In the genomic region with DNA sequence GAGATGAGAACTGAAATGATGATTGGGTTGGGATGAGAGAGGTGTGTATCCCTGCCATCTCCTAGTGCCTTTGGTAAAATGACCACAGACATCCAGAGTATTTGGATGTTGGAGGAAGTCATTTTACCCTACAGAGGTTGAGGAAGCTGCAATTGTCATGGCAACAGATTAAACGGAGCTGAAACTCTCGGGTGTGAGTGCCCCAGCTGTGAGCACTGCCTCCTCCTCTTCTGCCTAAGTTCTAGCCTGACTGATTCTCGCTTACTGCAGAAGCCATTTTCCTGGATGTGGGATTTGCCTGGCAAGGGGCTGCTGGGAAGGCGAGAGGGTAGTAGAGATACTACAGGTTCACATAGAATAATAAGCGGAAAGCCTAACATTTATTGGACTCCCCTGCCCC, we compare ENCODE assay signal across 26 cellular contexts. TPM values are rescaled to one million over a fixed set of nuclear protein-coding genes. Genes with fewer than 3 reads are reported as not detected.
DNase-seq lines count a peak whose midpoint lies in the region; ATAC-seq, FAIRE-seq and TF ChIP-seq lines count a peak whose summit lies in the region.
"Had no signal": no experiment of that assay in that cellular context is flagged by ENCODE, and none has a peak within 500 bp of the region (broad histone marks: within the 10 kb centered on the region; RNA-seq: fewer than 3 reads in every experiment).

No MANE protein-coding gene starts in this region.

- H4K20me1 ChIP-seq in K562 (replicated peaks; ENCODE audit: control insufficient read depth, insufficient read depth, low read length): no peaks in the 10 kb centered on the region

- TF ChIP-seq EP300 in K562 (IDR thresholded peaks at IDR 0.05; ENCODE audit: low read length): no peak

- H3K36me3 ChIP-seq in K562 (ENCODE audit: control insufficient read depth, insufficient read depth, low read length): no peaks in the 10 kb centered on the region
- H3K36me3 ChIP-seq: cardiac muscle cell, gastrocnemius medialis, ovary, upper lobe of left lung had no signal

- no peak for TF ChIP-seq POLR2A in K562 (conservative IDR thresholded peaks at IDR 0.05)

- H3K9me1 ChIP-seq in K562 (ENCODE audit: control insufficient read depth, insufficient read depth, low read length): no peaks in the 10 kb centered on the region

- no peak overlapping the region for H3K9ac ChIP-seq in K562 (ENCODE audit: insufficient read depth in 1 of 2, low read depth in 2 of 2, low read length in 2 of 2)

- ATAC-seq in K562 (no peak), HG03432 (IDR thresholded peaks at IDR 0.05; ENCODE audit: unreplicated experiment) (no peak)
- ATAC-seq: gastrocnemius medialis; HCT116; natural killer cell treated with Interleukin-12 subunit alpha and Interleukin-12 subunit beta and Interleukin-15 and Interleukin-18, amount 100 ng/mL, for 72 hours had no signal

- no peaks in the 10 kb centered on the region for H3K9me3 ChIP-seq in K562 (replicated peaks; ENCODE audit: control insufficient read depth, insufficient read depth, low read depth, low read length)
- H3K9me3 ChIP-seq: gastrocnemius medialis, ovary, upper lobe of left lung had no signal

- TF ChIP-seq RAD21 in K562 (CRISPR knock-in tag; conservative IDR thresholded peaks at IDR 0.05 in 1 of 2, IDR thresholded peaks at IDR 0.05 in 1 of 2): no peak

- POLR2A ChIA-PET in K562 (lab: Yijun Ruan, JAX): no interaction called here

- no peaks in the 10 kb centered on the region for H3K79me2 ChIP-seq in K562 (ENCODE audit: control insufficient read depth, insufficient read depth, low read length)

- TF ChIP-seq CTCF in AG10803 (conservative IDR thresholded peaks at IDR 0.05; ENCODE audit: low read length) (no peak), K562 (IDR thresholded peaks at IDR 0.05 in 2 of 3, conservative IDR thresholded peaks at IDR 0.05 in 1 of 3; ENCODE audit: insufficient read depth in 2 of 3, low read depth in 1 of 3, low read length in 3 of 3) (no peak)

- CTCF ChIA-PET in K562 (lab: Yijun Ruan, JAX; ENCODE audit: low intra/inter-chr PET ratio): no interaction called here

- H3K4me1 ChIP-seq in K562 (replicated peaks in 1 of 2; ENCODE audit: control insufficient read depth in 2 of 2, insufficient read depth in 2 of 2, low read length in 2 of 2): no peaks in the 10 kb centered on the region; a peak in 1 of 5 replicates
- H3K4me1 ChIP-seq: gastrocnemius medialis had no signal

- H3K27ac ChIP-seq in K562 (ENCODE audit: extremely low read depth, low read depth, low read length): no peak overlapping the region
- H3K27ac ChIP-seq: 22Rv1, cardiac muscle cell, coronary artery, gastrocnemius medialis, upper lobe of left lung had no signal

- peaks cover 0 to 18% of the 10 kb centered on the region in 2 experiments; a peak in 1 of 5 replicates for H3K27me3 ChIP-seq in K562 (ENCODE audit: control insufficient read depth in 2 of 2, insufficient read depth in 2 of 2, low read length in 2 of 2)
- H3K27me3 ChIP-seq: ovary, upper lobe of left lung had no signal

- H3K4me3 ChIP-seq in AG10803 (ENCODE audit: low read length) (no peak overlapping the region), K562 (no peak overlapping the region)
- H3K4me3 ChIP-seq: cardiac muscle cell, coronary artery, gastrocnemius medialis, ovary, smooth muscle cell, upper lobe of left lung had no signal

- no peak overlapping the region for H3K4me2 ChIP-seq in K562 (ENCODE audit: insufficient read depth, low read length)
- H3K4me2 ChIP-seq: smooth muscle cell had no signal

- intact Hi-C loops in K562 (cut with micrococcal nuclease): no loop called here

- FAIRE-seq in K562 (lab: Jason Lieb, UNC): no peak
- FAIRE-seq: islet of Langerhans had no signal

- 4% methylated on average over 4 of the region's 5 CpGs for WGBS in K562 (ENCODE audit: insufficient coverage, low coverage, missing lambda C conversion rate)

- BruUV-seq in K562 (replicated peaks; lab: Mats Ljungman, UMichigan): no TSS peak

- in situ Hi-C loops in K562 (cut with MboI) (no loop called here), G401 (cut with HindIII; ENCODE audit: low sequenced_read_pairs) (no loop called here)

- DNase-seq in DMS53 (lab: John Stamatoyannopoulos, UW): peak; percentile 13
- no peak for DNase-seq in DMS53 treated with DMSO at 0.1 percent for 48 hours (lab: John Stamatoyannopoulos, UW; ENCODE audit: unreplicated experiment)
- DNase-seq in AG10803 (ENCODE audit: low read depth): peak; percentile 16
- DNase-seq in Kasumi-1 (lab: John Stamatoyannopoulos, UW): peak; percentile 50 to 68
- DNase-seq in K562 (ENCODE audit: extremely low read depth in 1 of 4, low spot score in 3 of 4): no peak
- DNase-seq in HUDEP-2 (lab: John Stamatoyannopoulos, UW; ENCODE audit: unreplicated experiment in 76 of 76): no peak
- DNase-seq in G401 (ENCODE audit: low spot score): no peak
- DNase-seq: activated CD4-positive, alpha-beta T cell treated with anti-CD3 and anti-CD28 coated beads for 4 hours; gastrocnemius medialis; midbrain; NCI-H1436 treated with DMSO at 0.1 percent for 48 hours; NCI-H226; ovary; retina; SHP77; stimulated activated CD4-positive, alpha-beta T cell treated with anti-CD3 and anti-CD28 coated beads, Interleukin-2, amount 100 ng/mL, for 24 hours; T-cell; upper lobe of left lung had no signal

- H2AFZ ChIP-seq in K562 (ENCODE audit: low read depth, low read length): no peak overlapping the region

TF ChIP-seq in K562, 482 proteins besides CTCF, POLR2A, EP300 and RAD21:
- no peak for TF ChIP-seq PTBP1 (IDR thresholded peaks at IDR 0.05; ENCODE audit: low read depth, low read length)
- peak; percentile 18; the same call in 1 of the 2 replicates for TF ChIP-seq RFX1 (IDR thresholded peaks at IDR 0.05)
- TF ChIP-seq TAF15 (IDR thresholded peaks at IDR 0.05; ENCODE audit: low read depth, low read length): no peak

RNA-seq across cellular contexts. Expression of gene PPP4R4, which starts 10.3 kb away (rescaled TPM):
- total RNA-seq in K562 (2011; cell fraction: chromatin; rRNA removed; ENCODE audit: low replicate concordance): not detected in 2 replicates
- total RNA-seq in K562 (2011; cell fraction: nucleolus; rRNA removed): not detected in 2 replicates
- not detected in 2 replicates for total RNA-seq in K562 (2011; cell fraction: nucleoplasm; rRNA removed)
- total RNA-seq in K562 (2014; rRNA removed) (0.04 TPM in 1 of 2 replicates, not detected in the other), K562 (2014; rRNA removed; fragmentation: Illumina TruSeq; extraction: Trizol) (not detected in 2 replicates), K562 (2015; rRNA removed; fragmentation: Illumina TruSeq; extraction: Trizol) (0.11 TPM in 1 of 2 replicates, not detected in the other), K562 (2021) (not detected in 2 replicates)
- polyA plus RNA-seq in K562 (2011; rRNA removed) (0.26 TPM in 1 of 2 replicates, not detected in the other), K562 (2014; fragmentation: Illumina TruSeq; extraction: Trizol) (not detected in 2 replicates), K562 (2014; fragmentation: Nextera tagmentation; extraction: Ambion mirVana) (not detected), K562 (2014; rRNA removed) (not detected in 2 replicates)
- polyA plus RNA-seq in K562 (2011; cell fraction: cytosol; rRNA removed): not detected in 2 replicates
- 0.09 TPM in 1 of 2 replicates, not detected in the other for polyA plus RNA-seq in K562 (2011; cell fraction: nucleus; rRNA removed)
- polyA plus RNA-seq in K562 (2012): 0.21 TPM in 1 of 2 replicates, not detected in the other
- not detected in 2 replicates for polyA minus RNA-seq in K562 (2011; rRNA and poly(A)+ RNA removed)
- polyA minus RNA-seq in K562 (2011; cell fraction: cytosol; rRNA and poly(A)+ RNA removed): not detected in 2 replicates
- polyA minus RNA-seq in K562 (2011; cell fraction: nucleus; rRNA and poly(A)+ RNA removed): under 0.01 TPM in 1 of 2 replicates, not detected in the other
- 2.1 and 4.7 TPM in 2 replicates for total RNA-seq in G401 (2014; rRNA removed; shearing (Covaris generic))

RNA-seq across cellular contexts. Expression of gene IFI27L2, which starts 34.4 kb away (rescaled TPM):
- total RNA-seq in K562 (2011; cell fraction: chromatin; rRNA removed; ENCODE audit: low replicate concordance): 1.2 and 5.0 TPM in 2 replicates
- 2.6 and 2.7 TPM in 2 replicates for total RNA-seq in K562 (2011; cell fraction: nucleolus; rRNA removed)
- total RNA-seq in K562 (2011; cell fraction: nucleoplasm; rRNA removed): 2.0 and 4.0 TPM in 2 replicates
- 8.0 and 9.3 TPM in 2 replicates for total RNA-seq in K562 (2014; rRNA removed)
- 2.3 and 2.7 TPM in 2 replicates for total RNA-seq in K562 (2014; rRNA removed; fragmentation: Illumina TruSeq; extraction: Trizol)
- 4.1 and 6.1 TPM in 2 replicates for total RNA-seq in K562 (2015; rRNA removed; fragmentation: Illumina TruSeq; extraction: Trizol)
- 4.4 and 5.5 TPM in 2 replicates for total RNA-seq in K562 (2021)
- 3.3 and 4.1 TPM in 2 replicates for polyA plus RNA-seq in K562 (2011; rRNA removed)
- polyA plus RNA-seq in K562 (2011; cell fraction: cytosol; rRNA removed): 7.4 and 14.0 TPM in 2 replicates
- polyA plus RNA-seq in K562 (2011; cell fraction: nucleus; rRNA removed): 2.2 and 4.6 TPM in 2 replicates
- 13.5 and 19.3 TPM in 2 replicates for polyA plus RNA-seq in K562 (2012)
- polyA plus RNA-seq in K562 (2014; fragmentation: Illumina TruSeq; extraction: Trizol): 2.5 and 3.8 TPM in 2 replicates
- 1 to 10 TPM; 1.0 to 3.0 TPM for polyA plus RNA-seq in K562 (2014; fragmentation: Nextera tagmentation; extraction: Ambion mirVana)
- polyA plus RNA-seq in K562 (2014; rRNA removed): 5.9 and 9.0 TPM in 2 replicates
- 0.33 and 0.88 TPM in 2 replicates for polyA minus RNA-seq in K562 (2011; rRNA and poly(A)+ RNA removed)
- not detected in 2 replicates for polyA minus RNA-seq in K562 (2011; cell fraction: cytosol; rRNA and poly(A)+ RNA removed)
- 0.94 and 1.1 TPM in 2 replicates for polyA minus RNA-seq in K562 (2011; cell fraction: nucleus; rRNA and poly(A)+ RNA removed)
- total RNA-seq in G401 (2014; rRNA removed; shearing (Covaris generic)): 92.3 and 158 TPM in 2 replicates

RNA-seq across cellular contexts. Expression of gene IFI27, which starts 53.3 kb away (rescaled TPM):
- 2.0 and 2.4 TPM in 2 replicates for total RNA-seq in K562 (2011; cell fraction: chromatin; rRNA removed; ENCODE audit: low replicate concordance)
- 2.2 and 2.9 TPM in 2 replicates for total RNA-seq in K562 (2011; cell fraction: nucleolus; rRNA removed)
- total RNA-seq in K562 (2011; cell fraction: nucleoplasm; rRNA removed): 3.8 and 4.0 TPM in 2 replicates
- 0.45 and 0.98 TPM in 2 replicates for total RNA-seq in K562 (2014; rRNA removed)
- total RNA-seq in K562 (2014; rRNA removed; fragmentation: Illumina TruSeq; extraction: Trizol): 0.95 and 1.1 TPM in 2 replicates
- 1.6 and 1.8 TPM in 2 replicates for total RNA-seq in K562 (2015; rRNA removed; fragmentation: Illumina TruSeq; extraction: Trizol)
- total RNA-seq in K562 (2021): 1.0 and 1.3 TPM in 2 replicates
- 2.0 TPM in 2 replicates for polyA plus RNA-seq in K562 (2011; rRNA removed)
- 4.1 and 8.7 TPM in 2 replicates for polyA plus RNA-seq in K562 (2011; cell fraction: cytosol; rRNA removed)
- 4.0 and 5.2 TPM in 2 replicates for polyA plus RNA-seq in K562 (2011; cell fraction: nucleus; rRNA removed)
- 1.8 and 4.7 TPM in 2 replicates for polyA plus RNA-seq in K562 (2012)
- polyA plus RNA-seq in K562 (2014; fragmentation: Illumina TruSeq; extraction: Trizol): 0.19 and 1.2 TPM in 2 replicates
- 1 to 10 TPM; 2.4 to 3.4 TPM for polyA plus RNA-seq in K562 (2014; fragmentation: Nextera tagmentation; extraction: Ambion mirVana)
- 0.89 TPM in 1 of 2 replicates, not detected in the other for polyA plus RNA-seq in K562 (2014; rRNA removed)
- 0.28 and 0.39 TPM in 2 replicates for polyA minus RNA-seq in K562 (2011; rRNA and poly(A)+ RNA removed)
- not detected in 2 replicates for polyA minus RNA-seq in K562 (2011; cell fraction: cytosol; rRNA and poly(A)+ RNA removed)
- polyA minus RNA-seq in K562 (2011; cell fraction: nucleus; rRNA and poly(A)+ RNA removed): 1.1 and 2.0 TPM in 2 replicates
- total RNA-seq in G401 (2014; rRNA removed; shearing (Covaris generic)): not detected in 2 replicates

Comparison
In these comparisons a context has a peak if more than half of its experiments do, and no peak if none do; other contexts are left out.
1. DNase-seq: peak in DMS53 (single experiment), AG10803 (single experiment) and Kasumi-1 (2 of 2); none in DMS53 treated with DMSO at 0.1 percent for 48 hours (single experiment), K562 (0 of 4), HUDEP-2 (0 of 76) and G401 (single experiment).